10 cellular contexts compared by ENCODE assay signal in the genomic region with DNA sequence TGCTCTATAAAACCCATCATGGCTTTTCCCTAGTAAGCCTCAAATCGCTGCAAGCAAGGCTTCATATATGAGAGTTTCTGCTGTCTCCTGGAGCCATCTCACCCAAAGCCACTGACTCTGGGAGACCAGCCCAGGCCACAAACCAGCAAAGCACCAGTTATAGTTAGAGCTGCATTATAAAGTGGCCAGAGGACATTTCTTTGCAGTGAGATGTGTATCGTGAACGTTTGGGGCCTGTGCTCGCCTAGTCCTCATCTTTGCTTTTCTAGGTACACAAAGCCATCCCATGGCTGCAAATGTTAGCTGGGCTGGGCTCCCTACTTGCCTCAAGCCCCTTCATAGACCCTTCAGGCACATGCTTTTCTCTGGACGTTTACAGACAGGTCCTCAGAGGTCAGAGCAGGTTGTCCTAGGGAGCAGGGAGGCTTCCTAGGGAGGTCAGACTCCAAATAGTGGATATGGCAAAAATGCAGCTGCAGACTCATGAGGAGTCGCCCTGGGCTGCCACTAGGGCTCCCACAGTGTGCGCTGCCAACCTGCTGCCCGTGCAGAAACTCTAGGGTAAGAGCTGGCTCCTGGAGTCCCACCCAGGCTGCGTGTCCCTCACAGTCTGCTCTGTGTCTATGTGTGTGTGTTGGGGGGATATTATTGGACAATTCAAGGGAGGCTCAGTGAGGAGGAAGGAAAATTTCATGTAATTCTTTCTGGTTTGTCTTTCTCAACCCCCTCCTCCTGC.
DNase-seq lines count a peak whose midpoint lies in the region; ATAC-seq and TF ChIP-seq lines count a peak whose summit lies in the region.
"Had no signal": no experiment of that assay in that cellular context is flagged by ENCODE, and none has a peak within 500 bp of the region (broad histone marks: within the 10 kb centered on the region; RNA-seq: fewer than 3 reads in every experiment).

No MANE protein-coding gene starts in this region.

- H3K27ac Mint-ChIP-seq in activated CD4-positive, alpha-beta T cell treated with anti-CD3 and anti-CD28 coated beads, Interleukin-2, amount 10 ng/mL, durations not matched to agents 7 days and 5 days, result no peak overlapping the region

- ATAC-seq in GM18511 (IDR thresholded peaks at IDR 0.05; ENCODE audit: unreplicated experiment), result peak; percentile 56
- peak; percentile 30 for ATAC-seq in GM21576 (IDR thresholded peaks at IDR 0.05; ENCODE audit: unreplicated experiment)
- ATAC-seq in HG03442 (IDR thresholded peaks at IDR 0.05; ENCODE audit: unreplicated experiment), result peak; percentile 47
- ATAC-seq in mucosa of descending colon, result peak; percentile 55

- no peak overlapping the region for H3K4me3 ChIP-seq in mucosa of descending colon
- H3K4me3 ChIP-seq in GM23248, result no peak overlapping the region
- no peak overlapping the region for H3K4me3 ChIP-seq in adrenal gland

- H3K4me1 ChIP-seq in mucosa of descending colon (ENCODE audit: low read depth) (no peaks in the 10 kb centered on the region), GM23248 (ENCODE audit: insufficient read depth) (no peaks in the 10 kb centered on the region), adrenal gland (replicated peaks in 1 of 2) (no peaks in the 10 kb centered on the region)

- no peak overlapping the region for H3K9ac ChIP-seq in GM23248

- TF ChIP-seq CTCF in mucosa of descending colon (IDR thresholded peaks at IDR 0.05) (no peak), adrenal gland (IDR thresholded peaks at IDR 0.05) (no peak)

- H3K27ac ChIP-seq in GM23248 (no peak overlapping the region), adrenal gland (no peak overlapping the region)

- H3K36me3 ChIP-seq in mucosa of descending colon (ENCODE audit: low read depth) (no peaks in the 10 kb centered on the region), GM23248 (ENCODE audit: low read depth) (no peaks in the 10 kb centered on the region), adrenal gland (replicated peaks in 1 of 2) (no peaks in the 10 kb centered on the region)

- H3K4me3 Mint-ChIP-seq in activated CD4-positive, alpha-beta T cell treated with anti-CD3 and anti-CD28 coated beads, Interleukin-2, amount 10 ng/mL, durations not matched to agents 7 days and 5 days, result no peak overlapping the region
- H3K4me3 Mint-ChIP-seq: central memory CD8-positive, alpha-beta T cell had no signal

- peaks cover 5% of the 10 kb centered on the region for H3K27me3 Mint-ChIP-seq in activated CD4-positive, alpha-beta T cell treated with anti-CD3 and anti-CD28 coated beads, Interleukin-2, amount 10 ng/mL, durations not matched to agents 7 days and 5 days

- POLR2A ChIA-PET in activated CD4-positive, alpha-beta T cell treated with anti-CD3 and anti-CD28 coated beads, Interleukin-2, amount 10 ng/mL, durations not matched to agents 7 days and 5 days (lab: Charles Lee), result no interaction called here

- TF ChIP-seq POLR2A in adrenal gland (IDR thresholded peaks at IDR 0.05), result no peak

- CTCF ChIA-PET in activated CD4-positive, alpha-beta T cell treated with anti-CD3 and anti-CD28 coated beads, Interleukin-2, amount 10 ng/mL, durations not matched to agents 7 days and 5 days (lab: Charles Lee), result interaction anchor here (0.6 to 0.9 kb wide), 2 partner anchors 20 to 93 kb away, joined by 3 to 4 read pairs; no protein-coding TSS in a partner anchor

- DNase-seq in mucosa of descending colon (no peak), GM23248 (no peak), adrenal gland (no peak), HuH-7 (ENCODE audit: low spot score) (no peak)
- DNase-seq in activated CD4-positive, alpha-beta T cell treated with anti-CD3 and anti-CD28 coated beads, Interleukin-2, amount 10 ng/mL, durations not matched to agents 7 days and 5 days, result no peak
- DNase-seq: occipital lobe had no signal

- H3K9me3 ChIP-seq in mucosa of descending colon, result no peaks in the 10 kb centered on the region
- no peaks in the 10 kb centered on the region for H3K9me3 ChIP-seq in GM23248 (ENCODE audit: low read depth)
- H3K9me3 ChIP-seq in adrenal gland (replicated peaks in 1 of 3), result no peaks in the 10 kb centered on the region

- no peaks in the 10 kb centered on the region for H3K79me2 ChIP-seq in GM23248 (ENCODE audit: insufficient read depth)

- no peak overlapping the region for H2AFZ ChIP-seq in GM23248

- 49 to 52% methylated on average over 9 of the region's 9 CpGs for WGBS in GM23248 (ENCODE audit: low coverage in 1 of 2, low lambda C conversion rate in 2 of 2, missing lambda C conversion rate in 2 of 2), 2 experiments
- 71 to 82% (median 75%) methylated on average over 8 to 9 of the region's 9 CpGs for WGBS in adrenal gland, 4 donors

- intact Hi-C loops in mucosa of descending colon (cut with DNase I, micrococcal nuclease), result loop anchor here in 1 of 2 donors (10.0 kb wide), 1 partner anchor 88 kb away; no protein-coding TSS in a partner anchor
- intact Hi-C loops in adrenal gland (cut with DNase I), result no loop called here

- no peaks in the 10 kb centered on the region for H3K9me2 ChIP-seq in GM23248 (ENCODE audit: insufficient read depth)

- H3F3A ChIP-seq in GM23248 (ENCODE audit: insufficient read depth), result no peaks in the 10 kb centered on the region

- no peaks in the 10 kb centered on the region for H4K20me1 ChIP-seq in GM23248 (ENCODE audit: insufficient read depth)

- no peaks in the 10 kb centered on the region for H3K4me1 Mint-ChIP-seq in activated CD4-positive, alpha-beta T cell treated with anti-CD3 and anti-CD28 coated beads, Interleukin-2, amount 10 ng/mL, durations not matched to agents 7 days and 5 days
- H3K4me1 Mint-ChIP-seq: central memory CD8-positive, alpha-beta T cell had no signal

- in situ Hi-C loops in GM23248 (cut with MboI), result no loop called here

- H3K9me3 Mint-ChIP-seq in activated CD4-positive, alpha-beta T cell treated with anti-CD3 and anti-CD28 coated beads, Interleukin-2, amount 10 ng/mL, durations not matched to agents 7 days and 5 days, result no peaks in the 10 kb centered on the region
- H3K9me3 Mint-ChIP-seq: central memory CD8-positive, alpha-beta T cell had no signal

- H3K27me3 ChIP-seq in GM23248 (replicated peaks; ENCODE audit: insufficient read depth) (peaks cover 13% of the 10 kb centered on the region; the same call in 1 of the 2 replicates), adrenal gland (no peaks in the 10 kb centered on the region)

- H3K36me3 Mint-ChIP-seq in activated CD4-positive, alpha-beta T cell treated with anti-CD3 and anti-CD28 coated beads, Interleukin-2, amount 10 ng/mL, durations not matched to agents 7 days and 5 days (ENCODE audit: low read depth), result no peaks in the 10 kb centered on the region

- H3K4me2 ChIP-seq in GM23248 (ENCODE audit: unreplicated experiment), result no peak overlapping the region
